ENCODE assay signal across 25 cellular contexts in the genomic region with DNA sequence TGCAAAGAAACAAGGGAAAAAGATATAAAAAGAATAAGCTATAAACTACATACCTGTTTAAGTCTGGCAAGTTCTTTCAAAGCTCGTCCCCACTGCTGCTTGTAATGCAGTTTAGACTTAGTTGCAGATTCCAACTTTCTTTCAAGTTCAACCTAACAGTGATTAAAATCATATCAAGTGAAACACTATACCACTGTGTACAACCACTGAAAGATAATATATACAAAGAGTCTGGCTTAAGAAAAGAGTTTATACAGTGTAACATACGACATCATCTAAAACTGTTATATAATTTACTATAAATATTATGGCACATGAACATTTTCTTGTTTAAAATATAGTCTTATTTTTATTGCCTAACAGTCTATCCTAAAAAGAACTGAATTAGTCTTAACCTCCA.
"Had no signal": no experiment of that assay in that cellular context is flagged by ENCODE, and none has a peak within 500 bp of the region (broad histone marks: within the 10 kb centered on the region; RNA-seq: fewer than 3 reads in every experiment).

No MANE protein-coding gene starts in this region.

- H3K36me3 ChIP-seq: colonic mucosa, gastroesophageal sphincter, right lobe of liver had no signal

- ATAC-seq: body of pancreas; gastroesophageal sphincter; natural killer cell; right lobe of liver; stimulated activated memory B cell treated with anti-CD40 and anti-IgM and Interleukin-4, amounts not matched to agents 10 μg/mL and 1 μg/mL and 100 μg/mL, for 72 hours had no signal

- H3K27me3 Mint-ChIP-seq: activated naive CD8-positive, alpha-beta T cell; stimulated activated memory B cell treated with anti-CD40 and anti-IgM and Interleukin-4, amounts not matched to agents 10 μg/mL and 1 μg/mL and 100 μg/mL, for 72 hours had no signal

- H3K4me3 ChIP-seq: body of pancreas, colonic mucosa, esophagus squamous epithelium, gastroesophageal sphincter, right lobe of liver, skin epidermis, suprapubic skin had no signal

- H3K4me1 ChIP-seq: body of pancreas, colonic mucosa, suprapubic skin had no signal

- H3K4me3 Mint-ChIP-seq: activated naive CD8-positive, alpha-beta T cell; natural killer cell; stimulated activated memory B cell treated with anti-CD40 and anti-IgM and Interleukin-4, amounts not matched to agents 10 μg/mL and 1 μg/mL and 100 μg/mL, for 72 hours had no signal

- DNase-seq: activated CD4-positive, alpha-beta T cell treated with anti-CD3 and anti-CD28 coated beads for 4 hours; activated CD4-positive, alpha-beta T cell treated with anti-CD3 and anti-CD28 coated beads, Interleukin-2, amount 50 U/mL, for 4 hours; activated effector memory CD4-positive, alpha-beta T cell treated with Interleukin-2 at 50 U/mL for 16 hours; activated naive CD4-positive, alpha-beta T cell treated with Interleukin-2 at 50 U/mL for 16 hours; anterior cingulate cortex; body of pancreas; colonic mucosa; effector CD8-positive, alpha-beta T cell; esophagus squamous epithelium; hippocampal formation; midbrain; natural killer cell; right lobe of liver; stimulated activated CD4-positive, alpha-beta T cell treated with anti-CD3 and anti-CD28 coated beads, Interleukin-1b, Interleukin-23, amount 100 ng/mL, for 48 hours; stimulated activated CD4-positive, alpha-beta T cell treated with anti-CD3 and anti-CD28 coated beads, Interleukin-4, amount 100 ng/mL, for 4 hours; stimulated activated CD8-positive, alpha-beta memory T cell treated with anti-CD3 and anti-CD28 coated beads, Interleukin-4, amount 100 ng/mL, for 48 hours; trophoblast cell had no signal

- H3K9me3 Mint-ChIP-seq: natural killer cell; stimulated activated memory B cell treated with anti-CD40 and anti-IgM and Interleukin-4, amounts not matched to agents 10 μg/mL and 1 μg/mL and 100 μg/mL, for 72 hours had no signal

- H3K27ac ChIP-seq: body of pancreas, colonic mucosa, epithelial cell of prostate, esophagus squamous epithelium, neutrophil, right lobe of liver, skin epidermis, suprapubic skin, VCaP had no signal

- H3K27ac Mint-ChIP-seq: activated naive CD8-positive, alpha-beta T cell; natural killer cell; stimulated activated memory B cell treated with anti-CD40 and anti-IgM and Interleukin-4, amounts not matched to agents 10 μg/mL and 1 μg/mL and 100 μg/mL, for 72 hours had no signal

- H3K9me3 ChIP-seq: body of pancreas, colonic mucosa, esophagus squamous epithelium, gastroesophageal sphincter, neutrophil, right lobe of liver, suprapubic skin had no signal

- H3K27me3 ChIP-seq: body of pancreas, colonic mucosa, esophagus squamous epithelium, gastroesophageal sphincter, neutrophil, right lobe of liver, suprapubic skin had no signal
